19 cellular contexts compared by ENCODE assay signal in genomic region chr12:26721800-26722199, GRCh38.
A peak's percentile ranks its signal among the peaks of the same experiment; 100 is the strongest.
DNase-seq lines count a peak whose midpoint lies in the region; ATAC-seq and TF ChIP-seq lines count a peak whose summit lies in the region.
"Had no signal": no experiment of that assay in that cellular context is flagged by ENCODE, and none has a peak within 500 bp of the region (broad histone marks: within the 10 kb centered on the region; RNA-seq: fewer than 3 reads in every experiment).

No MANE protein-coding gene starts in this region.

- H2AFZ ChIP-seq in H9 (ENCODE audit: low read length), result no peak overlapping the region

- H2BK15ac ChIP-seq in H9 (ENCODE audit: low read depth, low read length), result no peak overlapping the region

- no peak overlapping the region for H2BK12ac ChIP-seq in H9 (ENCODE audit: insufficient read length, low read depth, low read length)

- no peaks in the 10 kb centered on the region for H3K79me2 ChIP-seq in H9 (ENCODE audit: insufficient read depth, low read length)

- H2AK5ac ChIP-seq in H9 (ENCODE audit: insufficient read length, low read length), result no peak overlapping the region

- no CpG with 5 or more reads among the region's 2 CpGs for WGBS in H9 (ENCODE audit: extremely low coverage, insufficient read length, low lambda C conversion rate)

- no peak overlapping the region for H4K5ac ChIP-seq in H9 (ENCODE audit: insufficient read length, low read depth, low read length)

- no peak overlapping the region for H3K23ac ChIP-seq in H9 (ENCODE audit: insufficient read length, low read depth, low read length)

- H3T11ph ChIP-seq in H9 (ENCODE audit: low read length), result no peak overlapping the region

- H2BK5ac ChIP-seq in H9 (ENCODE audit: insufficient read length, low read length), result no peak overlapping the region

- H3K36me3 Mint-ChIP-seq in H9 (ENCODE audit: insufficient read depth in 1 of 3, low read depth in 3 of 3), result no peaks in the 10 kb centered on the region

- DNase-seq in NCI-H2196 (lab: John Stamatoyannopoulos, UW; ENCODE audit: unreplicated experiment) (peak; percentile 49), NCI-H2196 treated with DMSO at 0.1 percent for 48 hours (lab: John Stamatoyannopoulos, UW; ENCODE audit: unreplicated experiment) (no peak), LoVo (ENCODE audit: low spot score) (peak; percentile 35), RWPE1 (ENCODE audit: low spot score) (peak; percentile 34), left lobe of liver (ENCODE audit: low spot score) (no peak), lower lobe of right lung (no peak), H9 (no peak), NCI-H2107 treated with DMSO at 0.1 percent for 48 hours (lab: John Stamatoyannopoulos, UW; ENCODE audit: unreplicated experiment) (no peak)
- DNase-seq: activated B cell treated with CpG ODN at 0.5 μM for 24 hours; CD8-positive, alpha-beta T cell; mucosa of descending colon; NCI-H187; occipital lobe; stimulated activated naive CD4-positive, alpha-beta T cell treated with Interleukin-2 at 50 U/mL for 16 hours; T-helper 1 cell had no signal

- no peaks in the 10 kb centered on the region for H4K20me1 ChIP-seq in H9 (ENCODE audit: control insufficient read depth, insufficient read depth, insufficient read length)

- no peak overlapping the region for H3K4me3 Mint-ChIP-seq in H9
- H3K4me3 Mint-ChIP-seq: activated B cell treated with CpG ODN at 0.5 μM for 24 hours; activated naive CD8-positive, alpha-beta T cell; CD8-positive, alpha-beta T cell; IgD-negative memory B cell had no signal

- H3K4ac ChIP-seq in H9 (ENCODE audit: low read depth, low read length), result no peak overlapping the region

- no peak overlapping the region for H3K18ac ChIP-seq in H9 (ENCODE audit: insufficient read length, low read depth, low read length)

- H3K14ac ChIP-seq in H9 (ENCODE audit: insufficient read depth, low read length), result no peak overlapping the region

- TF ChIP-seq CTCF in RWPE1 (conservative IDR thresholded peaks at IDR 0.05; ENCODE audit: low read depth) (no peak), lower lobe of right lung (IDR thresholded peaks at IDR 0.05) (no peak), H9 (conservative IDR thresholded peaks at IDR 0.05) (no peak)

- H4K8ac ChIP-seq in H9 (replicated peaks; ENCODE audit: insufficient read length, low read depth, low read length), result no peak overlapping the region

- H3K36me3 ChIP-seq in lower lobe of right lung, result peaks cover 3% of the 10 kb centered on the region
- H3K36me3 ChIP-seq: cardiac muscle cell, gastroesophageal sphincter had no signal

- no peak overlapping the region for H2BK120ac ChIP-seq in H9 (ENCODE audit: low read depth, low read length, poor library complexity, severe bottlenecking)

- H3K9me3 ChIP-seq in lower lobe of right lung (no peaks in the 10 kb centered on the region), H9 (ENCODE audit: control insufficient read depth, low read depth, low read length) (no peaks in the 10 kb centered on the region)
- H3K9me3 ChIP-seq: gastroesophageal sphincter, mucosa of descending colon had no signal

- H3K27ac ChIP-seq in RWPE1 (no peak overlapping the region), lower lobe of right lung (no peak overlapping the region), H9 (ENCODE audit: insufficient read length, low read depth, low read length) (no peak overlapping the region)
- H3K27ac ChIP-seq: cardiac muscle cell, gastroesophageal sphincter had no signal

- H3K4me1 ChIP-seq in lower lobe of right lung (peaks cover 5% of the 10 kb centered on the region), H9 (ENCODE audit: insufficient read depth, low read length) (no peaks in the 10 kb centered on the region)

- CTCF ChIA-PET in RWPE1 (lab: Yijun Ruan, JAX), result no interaction called here

- no peak overlapping the region for H3K56ac ChIP-seq in H9 (ENCODE audit: insufficient read length, low read depth, low read length)

- no peaks in the 10 kb centered on the region for H3K9me3 Mint-ChIP-seq in H9
- H3K9me3 Mint-ChIP-seq: activated B cell treated with CpG ODN at 0.5 μM for 24 hours; CD8-positive, alpha-beta T cell; IgD-negative memory B cell had no signal

- H3K79me1 ChIP-seq in H9 (ENCODE audit: insufficient read depth, low read depth, low read length, poor library complexity, severe bottlenecking), result no peaks in the 10 kb centered on the region

- intact Hi-C loops in lower lobe of right lung (cut with DNase I), result no loop called here

- H3K23me2 ChIP-seq in H9 (ENCODE audit: insufficient read length, low read depth, low read length, poor library complexity, severe bottlenecking), result no peaks in the 10 kb centered on the region

- no peak overlapping the region for H3K4me3 ChIP-seq in lower lobe of right lung
- H3K4me3 ChIP-seq: cardiac muscle cell, gastroesophageal sphincter, mucosa of descending colon had no signal

- H2BK20ac ChIP-seq in H9 (ENCODE audit: low read depth, low read length, poor library complexity, severe bottlenecking), result no peak overlapping the region

- H3K27me3 Mint-ChIP-seq in H9 (ENCODE audit: low read depth), result no peaks in the 10 kb centered on the region
- H3K27me3 Mint-ChIP-seq: activated B cell treated with CpG ODN at 0.5 μM for 24 hours; activated naive CD8-positive, alpha-beta T cell; IgD-negative memory B cell had no signal

- ATAC-seq in left lobe of liver (peak; percentile 44), lower lobe of right lung (no peak)
- ATAC-seq: CD8-positive, alpha-beta T cell; gastroesophageal sphincter; mucosa of descending colon had no signal

- H3K27me3 ChIP-seq in lower lobe of right lung (ENCODE audit: low read depth) (no peaks in the 10 kb centered on the region), H9 (ENCODE audit: insufficient read depth, low read length) (no peaks in the 10 kb centered on the region)
- H3K27me3 ChIP-seq: cardiac muscle cell, gastroesophageal sphincter had no signal

- no peak overlapping the region for H3K27ac Mint-ChIP-seq in H9
- H3K27ac Mint-ChIP-seq: activated B cell treated with CpG ODN at 0.5 μM for 24 hours; activated naive CD8-positive, alpha-beta T cell; CD8-positive, alpha-beta T cell had no signal

- no peaks in the 10 kb centered on the region for H3K4me1 Mint-ChIP-seq in H9

- H4K91ac ChIP-seq in H9 (ENCODE audit: insufficient read length, low read depth, low read length), result no peak overlapping the region

- POLR2A ChIA-PET in RWPE1 (lab: Yijun Ruan, JAX; ENCODE audit: low non-redundant PET), result no interaction called here

- H3K9ac ChIP-seq in H9 (ENCODE audit: extremely low read depth, insufficient read length, low read length), result no peak overlapping the region

- no peak overlapping the region for H3K4me2 ChIP-seq in H9 (ENCODE audit: insufficient read depth, insufficient read length, low read length)

Comparison
In these comparisons a context has a peak if more than half of its experiments do, and no peak if none do; other contexts are left out.
1. DNase-seq: peak in NCI-H2196 (single experiment), LoVo (single experiment) and RWPE1 (single experiment); none in NCI-H2196 treated with DMSO at 0.1 percent for 48 hours (single experiment), left lobe of liver (single experiment), lower lobe of right lung (single experiment), H9 (single experiment) and NCI-H2107 treated with DMSO at 0.1 percent for 48 hours (single experiment).